ENCODE assay signal across 9 cellular contexts in the genomic region with DNA sequence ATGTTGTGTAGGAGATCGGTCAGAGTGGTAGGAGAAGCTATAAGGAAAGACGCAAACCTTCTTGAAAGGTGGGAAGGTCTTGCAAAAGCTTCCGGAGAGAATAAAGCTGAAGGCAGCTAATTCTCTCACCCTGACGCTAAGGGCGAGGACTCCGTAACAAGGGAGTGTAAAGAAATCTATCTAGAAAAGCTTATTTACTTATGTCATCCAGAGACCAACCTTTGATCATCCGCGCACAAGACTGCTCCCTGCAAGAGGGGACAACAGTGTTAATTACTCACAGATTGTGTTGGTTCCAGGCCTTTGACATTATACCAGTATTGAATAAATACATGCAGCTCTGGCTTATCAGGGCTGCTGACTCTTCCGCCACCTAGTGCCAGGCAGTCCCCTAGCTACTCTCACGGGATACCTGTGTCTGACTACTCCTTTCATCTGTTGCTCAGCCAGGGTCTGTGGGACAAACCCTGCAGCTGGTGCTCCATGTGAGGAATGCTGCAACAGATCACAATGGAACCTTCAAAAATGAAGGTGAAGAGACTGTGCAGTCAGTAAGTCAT.
DNase-seq lines count a peak whose midpoint lies in the region; ATAC-seq and TF ChIP-seq lines count a peak whose summit lies in the region.
"Had no signal": no experiment of that assay in that cellular context is flagged by ENCODE, and none has a peak within 500 bp of the region (broad histone marks: within the 10 kb centered on the region; RNA-seq: fewer than 3 reads in every experiment).

No MANE protein-coding gene starts in this region.

- peak; percentile 33 for TF ChIP-seq CTCF in chondrocyte (IDR thresholded peaks at IDR 0.05)

- H3K27ac Mint-ChIP-seq in chondrocyte (ENCODE audit: unreplicated experiment): no peak overlapping the region

- H3K36me3 Mint-ChIP-seq in chondrocyte (ENCODE audit: low read depth): peaks cover 1% of the 10 kb centered on the region

- H3K9me3 Mint-ChIP-seq in chondrocyte (ENCODE audit: low read depth): peaks cover 6% of the 10 kb centered on the region

- no peak overlapping the region for H3K4me3 Mint-ChIP-seq in chondrocyte (ENCODE audit: unreplicated experiment)

- H3K4me1 Mint-ChIP-seq in chondrocyte (ENCODE audit: low read depth): peaks cover 21% of the 10 kb centered on the region

- DNase-seq in ELR (ENCODE audit: low read depth) (peak; percentile 45), NAMALWA (ENCODE audit: low spot score) (peak; percentile 18), chondrocyte (ENCODE audit: low spot score) (no peak), mucosa of gallbladder (ENCODE audit: low spot score) (peak; percentile 45), NCI-H2081 treated with DMSO at 0.1 percent for 48 hours (lab: John Stamatoyannopoulos, UW) (no peak), NCI-H128 (lab: John Stamatoyannopoulos, UW; ENCODE audit: unreplicated experiment) (no peak), NCI-H345 treated with DMSO at 0.1 percent for 48 hours (lab: John Stamatoyannopoulos, UW; ENCODE audit: unreplicated experiment) (no peak)
- DNase-seq: activated T-cell treated with anti-CD3 and anti-CD28 coated beads, Interleukin-2, amount 50 U/mL, for 1 hour had no signal

- no peak for ATAC-seq in HG02571 (IDR thresholded peaks at IDR 0.05; ENCODE audit: unreplicated experiment)

- H3K27me3 Mint-ChIP-seq in chondrocyte (ENCODE audit: low read depth): no peaks in the 10 kb centered on the region

Comparison
In these comparisons a context has a peak if more than half of its experiments do, and no peak if none do; other contexts are left out.
1. DNase-seq: peak in ELR (single experiment), NAMALWA (single experiment) and mucosa of gallbladder (single experiment); none in chondrocyte (single experiment), NCI-H2081 treated with DMSO at 0.1 percent for 48 hours (single experiment), NCI-H128 (single experiment) and NCI-H345 treated with DMSO at 0.1 percent for 48 hours (single experiment).